Comparison of ENCODE assay signal across 8 cellular contexts in the genomic region with DNA sequence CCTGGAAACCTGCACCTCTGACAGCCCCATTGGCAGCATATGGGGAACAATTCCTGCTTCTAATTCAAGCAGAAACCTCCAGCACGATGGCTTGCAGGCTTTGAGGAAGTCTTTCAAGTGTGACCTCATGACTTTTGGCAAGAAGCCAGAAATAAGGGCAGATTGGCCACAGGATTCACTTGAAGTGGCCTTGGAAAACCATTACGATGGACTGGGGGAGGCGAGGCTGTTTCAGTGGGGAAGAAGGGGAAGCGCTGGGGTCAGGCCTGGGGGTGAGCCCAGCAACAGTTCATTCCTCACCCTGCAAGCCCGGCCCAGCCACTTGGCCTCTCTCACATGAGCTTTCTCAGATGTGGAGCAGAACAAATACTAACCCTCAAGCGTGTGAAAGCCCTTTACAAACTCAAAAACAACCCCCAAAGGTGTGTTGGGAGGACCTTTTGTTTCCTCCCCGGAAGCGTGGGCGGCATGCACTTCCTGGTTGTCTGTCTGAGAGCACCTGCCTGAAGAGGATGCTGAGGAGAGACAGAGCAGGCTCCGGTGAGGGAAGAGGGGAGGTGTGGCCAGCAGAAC. TPM values are rescaled to one million over a fixed set of nuclear protein-coding genes. Genes with fewer than 3 reads are reported as not detected.
DNase-seq lines count a peak whose midpoint lies in the region; ATAC-seq, FAIRE-seq and TF ChIP-seq lines count a peak whose summit lies in the region.

No MANE protein-coding gene starts in this region.

- H3K9me3 Mint-ChIP-seq in CD4-positive, CD25-positive, alpha-beta regulatory T cell = peaks cover 0 to 5% (median 0%) of the 10 kb centered on the region in 7 donors
- no peaks in the 10 kb centered on the region for H3K9me3 Mint-ChIP-seq in natural killer cell treated with Interleukin-12 subunit alpha and Interleukin-12 subunit beta and Interleukin-15 and Interleukin-18, amount 100 ng/mL, for 72 hours

- H3K4me2 ChIP-seq in H1 (ENCODE audit: insufficient read depth in 1 of 2, low read depth in 2 of 2, low read length in 2 of 2) = no peak overlapping the region

- H3K4me1 Mint-ChIP-seq in CD4-positive, CD25-positive, alpha-beta regulatory T cell = peaks cover 8 to 86% (median 54%) of the 10 kb centered on the region in 4 donors
- peaks cover 9 to 10% of the 10 kb centered on the region in 2 donors for H3K4me1 Mint-ChIP-seq in natural killer cell treated with Interleukin-12 subunit alpha and Interleukin-12 subunit beta and Interleukin-15 and Interleukin-18, amount 100 ng/mL, for 72 hours (ENCODE audit: low read depth in 2 of 2)

- H3K27me3 ChIP-seq in CD4-positive, CD25-positive, alpha-beta regulatory T cell (ENCODE audit: control insufficient read depth, insufficient read depth, low read length) = no peaks in the 10 kb centered on the region
- no peaks in the 10 kb centered on the region for H3K27me3 ChIP-seq in H1 (replicated peaks in 1 of 4; ENCODE audit: control insufficient read depth in 3 of 4, extremely low read depth in 1 of 4, insufficient read depth in 3 of 4, low read length in 3 of 4)
- no peaks in the 10 kb centered on the region for H3K27me3 ChIP-seq in testis

- no peak overlapping the region for H4K91ac ChIP-seq in H1 (replicated peaks; ENCODE audit: insufficient read length, low read length)

- 0 out of 2 replicates have a peak overlapping the region, but pooled peaks have one; percentile 27 for H2BK12ac ChIP-seq in H1 (ENCODE audit: low read depth, low read length)

- 78% methylated on average over 10 of the region's 10 CpGs; no CpG with 5 or more reads in 1 of the 2 experiments for WGBS in H1 (ENCODE audit: extremely low coverage in 1 of 2, insufficient coverage in 1 of 2, insufficient read length in 1 of 2, insufficient replicate concordance in 2 of 2, low coverage in 1 of 2, low lambda C conversion rate in 2 of 2, missing lambda C conversion rate in 1 of 2), 2 experiments
- WGBS in testis, 2 donors = 46 to 61% methylated on average over 9 to 10 of the region's 10 CpGs

- H3K27me3 Mint-ChIP-seq in CD4-positive, CD25-positive, alpha-beta regulatory T cell = no peaks in the 10 kb centered on the region
- H3K27me3 Mint-ChIP-seq in natural killer cell treated with Interleukin-12 subunit alpha and Interleukin-12 subunit beta and Interleukin-15 and Interleukin-18, amount 100 ng/mL, for 72 hours = no peaks in the 10 kb centered on the region

- H4K5ac ChIP-seq in H1 (ENCODE audit: insufficient read length, low read depth, low read length) = no peak overlapping the region

- no peaks in the 10 kb centered on the region for H3K23me2 ChIP-seq in H1 (ENCODE audit: low read depth, low read length)

- no peak for TF ChIP-seq EP300 in H1 (IDR thresholded peaks at IDR 0.05; ENCODE audit: borderline replicate concordance in 1 of 2, low read depth in 2 of 2, low read length in 2 of 2)

- peak; percentile 93 to 95 for ATAC-seq in CD4-positive, CD25-positive, alpha-beta regulatory T cell (ENCODE audit: low read depth in 2 of 2)
- ATAC-seq in GM21390 (IDR thresholded peaks at IDR 0.05; ENCODE audit: unreplicated experiment) = peak; percentile 75
- ATAC-seq in natural killer cell treated with Interleukin-12 subunit alpha and Interleukin-12 subunit beta and Interleukin-15 and Interleukin-18, amount 100 ng/mL, for 72 hours = peak in 1 of 2 donors; percentile 44

- peak overlapping the region; percentile 49 to 89 (median 84) for H3K4me3 Mint-ChIP-seq in CD4-positive, CD25-positive, alpha-beta regulatory T cell
- H3K4me3 Mint-ChIP-seq in natural killer cell treated with Interleukin-12 subunit alpha and Interleukin-12 subunit beta and Interleukin-15 and Interleukin-18, amount 100 ng/mL, for 72 hours = peak overlapping the region; percentile 4

- H2BK15ac ChIP-seq in H1 (ENCODE audit: low read length) = no peak overlapping the region

- no peaks in the 10 kb centered on the region for H3K79me2 ChIP-seq in H1 (ENCODE audit: control insufficient read depth in 1 of 2, insufficient read depth in 2 of 2, low read length in 2 of 2)

- no peak overlapping the region for H3K18ac ChIP-seq in H1 (ENCODE audit: extremely low read depth, low read length)

- TF ChIP-seq CTCF in H1 (IDR thresholded peaks at IDR 0.05; ENCODE audit: control extremely low read depth in 1 of 3, insufficient read depth in 1 of 3, low read depth in 1 of 3, low read length in 3 of 3) (no peak), testis (IDR thresholded peaks at IDR 0.05) (no peak)

- H4K8ac ChIP-seq in H1 (ENCODE audit: extremely low read depth, insufficient read depth, low read length) = no peak overlapping the region

- CTCF ChIA-PET in H1 (lab: Charles Lee; ENCODE audit: partially characterized antibody) = interaction anchor here (0.9 to 2.1 kb wide), 4 partner anchors 27 to 65 kb away, joined by 3 to 10 read pairs (median 4); no protein-coding TSS in a partner anchor

- peak overlapping the region; percentile 92 for H3K27ac ChIP-seq in CD4-positive, CD25-positive, alpha-beta regulatory T cell (ENCODE audit: insufficient read depth, low read length, poor library complexity, severe bottlenecking)
- H3K27ac ChIP-seq in H1 (ENCODE audit: low read depth, low read length) (no peak overlapping the region), testis (no peak overlapping the region)

- H3K23ac ChIP-seq in H1 (ENCODE audit: insufficient read length) = no peak overlapping the region

- H4K20me1 ChIP-seq in H1 (replicated peaks in 1 of 2; ENCODE audit: control insufficient read depth in 1 of 2, insufficient read depth in 2 of 2, low read length in 2 of 2) = no peaks in the 10 kb centered on the region

- POLR2A ChIA-PET in H1 (lab: Charles Lee; ENCODE audit: partially characterized antibody) = interaction anchor here (0.6 to 1.0 kb wide), 2 partner anchors 18 to 31 kb away, joined by 3 read pairs; no protein-coding TSS in a partner anchor

- H2AK5ac ChIP-seq in H1 (ENCODE audit: low read depth, low read length) = no peak overlapping the region

- no peaks in the 10 kb centered on the region for H3K9me3 ChIP-seq in CD4-positive, CD25-positive, alpha-beta regulatory T cell (ENCODE audit: control insufficient read depth in 2 of 2, low read length in 2 of 2)
- H3K9me3 ChIP-seq in H1 (ENCODE audit: insufficient read depth in 2 of 2, low read depth in 1 of 2, low read length in 1 of 2) = peaks cover 0 to 3% of the 10 kb centered on the region in 2 experiments; a peak in 1 of 4 replicates
- H3K9me3 ChIP-seq in testis = no peaks in the 10 kb centered on the region

- H3K4me1 ChIP-seq in CD4-positive, CD25-positive, alpha-beta regulatory T cell (ENCODE audit: control insufficient read depth, insufficient read depth, low read length, poor library complexity, severe bottlenecking) = peaks cover 76% of the 10 kb centered on the region
- peaks cover 4 to 7% (median 6%) of the 10 kb centered on the region in 4 experiments; a peak in 6 of 7 replicates for H3K4me1 ChIP-seq in H1 (replicated peaks in 1 of 4; ENCODE audit: control insufficient read depth in 3 of 4, insufficient read depth in 4 of 4, low read length in 3 of 4)
- H3K4me1 ChIP-seq in testis = peaks cover 9% of the 10 kb centered on the region

- no peak overlapping the region for H2BK120ac ChIP-seq in H1 (replicated peaks; ENCODE audit: low read depth, low read length)

- intact Hi-C loops in testis (cut with DNase I; ENCODE audit: low total_unique reads) = no loop called here

- H3K36me3 ChIP-seq in CD4-positive, CD25-positive, alpha-beta regulatory T cell (ENCODE audit: control insufficient read depth, insufficient read depth, low read length) = no peaks in the 10 kb centered on the region
- H3K36me3 ChIP-seq in H1 (ENCODE audit: control insufficient read depth in 2 of 4, insufficient read depth in 4 of 4, low read length in 3 of 4) = no peaks in the 10 kb centered on the region
- H3K36me3 ChIP-seq in testis (ENCODE audit: low read depth, missing control alignments) = no peaks in the 10 kb centered on the region

- no peak overlapping the region for H3K9ac ChIP-seq in H1 (replicated peaks in 1 of 4; ENCODE audit: extremely low read depth in 1 of 4, low read depth in 3 of 4, low read length in 3 of 4)

- no peak overlapping the region for H2AFZ ChIP-seq in H1 (ENCODE audit: low read length)

- no peak overlapping the region for H3K4ac ChIP-seq in H1 (replicated peaks; ENCODE audit: insufficient read length, low read depth, low read length)

- no peak overlapping the region for H2BK5ac ChIP-seq in H1 (ENCODE audit: low read depth, low read length)

- H3K56ac ChIP-seq in H1 (replicated peaks; ENCODE audit: insufficient read length, low read depth, low read length) = no peak overlapping the region

- DNase-seq in CD4-positive, CD25-positive, alpha-beta regulatory T cell = peak; percentile 84 to 96 (median 92)
- peak; percentile 67 for DNase-seq in NCI-H2196 treated with DMSO at 0.1 percent for 48 hours (lab: John Stamatoyannopoulos, UW; ENCODE audit: unreplicated experiment)
- DNase-seq in activated CD4-positive, alpha-beta T cell treated with anti-CD3 and anti-CD28 coated beads, Interleukin-2, amount 50 U/mL, for 24 hours (ENCODE audit: low read depth in 1 of 2, low spot score in 1 of 2) = peak; percentile 59 to 84
- no peak for DNase-seq in H1 (ENCODE audit: low read depth in 1 of 2, low spot score in 2 of 2)
- no peak for DNase-seq in natural killer cell treated with Interleukin-12 subunit alpha and Interleukin-12 subunit beta and Interleukin-15 and Interleukin-18, amount 100 ng/mL, for 72 hours (ENCODE audit: low spot score)
- DNase-seq in testis = peak; percentile 50
- no peak for DNase-seq in OCI-M2 (lab: John Stamatoyannopoulos, UW; ENCODE audit: unreplicated experiment)

- H3K4me3 ChIP-seq in CD4-positive, CD25-positive, alpha-beta regulatory T cell (ENCODE audit: low read depth, low read length) = peak overlapping the region; percentile 58
- H3K4me3 ChIP-seq in H1 (ENCODE audit: extremely low read depth in 1 of 4, insufficient read depth in 2 of 4, low read depth in 3 of 4, low read length in 4 of 4) (no peak overlapping the region), testis (no peak overlapping the region)

- H2BK20ac ChIP-seq in H1 (ENCODE audit: low read length) = peak overlapping the region; percentile 48; the same call in 1 of the 2 replicates

- no peak for TF ChIP-seq RAD21 in H1 (IDR thresholded peaks at IDR 0.05 in 1 of 2, conservative IDR thresholded peaks at IDR 0.05 in 1 of 2; ENCODE audit: low read depth in 2 of 2, low read length in 2 of 2)

- H3K27ac Mint-ChIP-seq in CD4-positive, CD25-positive, alpha-beta regulatory T cell = peak overlapping the region; percentile 98 to 99 (median 99)
- peak overlapping the region; percentile 61 to 89 for H3K27ac Mint-ChIP-seq in natural killer cell treated with Interleukin-12 subunit alpha and Interleukin-12 subunit beta and Interleukin-15 and Interleukin-18, amount 100 ng/mL, for 72 hours

- no peak overlapping the region for H3K14ac ChIP-seq in H1 (ENCODE audit: insufficient read length)

- H3K79me1 ChIP-seq in H1 (ENCODE audit: low read depth, low read length) = no peaks in the 10 kb centered on the region; the same call in 1 of the 2 replicates

- TF ChIP-seq POLR2A in H1 (IDR thresholded peaks at IDR 0.05; ENCODE audit: control extremely low read depth in 1 of 2, low read depth in 2 of 2, low read length in 2 of 2) (no peak), testis (IDR thresholded peaks at IDR 0.05) (no peak)

- peaks cover 4% of the 10 kb centered on the region for H3K36me3 Mint-ChIP-seq in CD4-positive, CD25-positive, alpha-beta regulatory T cell
- no peaks in the 10 kb centered on the region for H3K36me3 Mint-ChIP-seq in natural killer cell treated with Interleukin-12 subunit alpha and Interleukin-12 subunit beta and Interleukin-15 and Interleukin-18, amount 100 ng/mL, for 72 hours

- no peak for FAIRE-seq in H1 (lab: Jason Lieb, UNC)

RNA-seq across cellular contexts. Expression of a gene that starts 26.9 kb away (rescaled TPM):
- total RNA-seq in CD4-positive, CD25-positive, alpha-beta regulatory T cell = 402 TPM
- polyA plus RNA-seq in CD4-positive, CD25-positive, alpha-beta regulatory T cell = 100 to 1,000 TPM; 140 to 190 (median 177) TPM
- 50.8 and 51.3 TPM in 2 replicates for total RNA-seq in H1 (2021; fragmentation: NEBNext Ultra II Directional; extraction: Animal tissue kit (Norgen Biotek cat#: 25700))
- polyA plus RNA-seq in H1 (2011; rRNA removed) = 29.8 and 61.0 TPM in 2 replicates
- polyA plus RNA-seq in H1 (2011; cell fraction: cytosol; rRNA removed) = 21.7 TPM
- 44.6 TPM for polyA plus RNA-seq in H1 (2011; cell fraction: nucleus; rRNA removed)
- 25.4 to 46.5 TPM (median 38.1 TPM) in 4 replicates for polyA plus RNA-seq in H1 (2012, experiment 1 of 2)
- polyA plus RNA-seq in H1 (2012, experiment 2 of 2) = 23.9 TPM
- 23.7 TPM for polyA plus RNA-seq in H1 (2013, experiment 1 of 2)
- 21.4 TPM for polyA plus RNA-seq in H1 (2013, experiment 2 of 2)
- 17.4 and 17.6 TPM in 2 replicates for polyA minus RNA-seq in H1 (2011; rRNA and poly(A)+ RNA removed)
- 13.5 TPM for polyA minus RNA-seq in H1 (2011; cell fraction: cytosol; rRNA and poly(A)+ RNA removed)
- polyA minus RNA-seq in H1 (2011; cell fraction: nucleus; rRNA and poly(A)+ RNA removed) = 20.7 TPM
- total RNA-seq in natural killer cell treated with Interleukin-12 subunit alpha and Interleukin-12 subunit beta and Interleukin-15 and Interleukin-18, amount 100 ng/mL, for 72 hours = 10 to 100 TPM in 1 of 2 donors, 1 to 10 TPM in 1; 8.2 to 16.4 TPM
- total RNA-seq in testis = 100 to 1,000 TPM; 119 to 129 TPM
- polyA plus RNA-seq in testis (ENCODE audit: insufficient read depth, low read depth, low replicate concordance) = 75.7 TPM

RNA-seq across cellular contexts. Expression of a gene that starts 59.5 kb away (rescaled TPM):
- total RNA-seq in CD4-positive, CD25-positive, alpha-beta regulatory T cell = 16.8 TPM
- polyA plus RNA-seq in CD4-positive, CD25-positive, alpha-beta regulatory T cell = 10 to 100 TPM in 3 of 4 donors, 1 to 10 TPM in 1; 7.8 to 14.7 (median 12.3) TPM
- 8.7 and 11.6 TPM in 2 replicates for total RNA-seq in H1 (2021; fragmentation: NEBNext Ultra II Directional; extraction: Animal tissue kit (Norgen Biotek cat#: 25700))
- 9.0 and 11.2 TPM in 2 replicates for polyA plus RNA-seq in H1 (2011; rRNA removed)
- polyA plus RNA-seq in H1 (2011; cell fraction: cytosol; rRNA removed) = 12.5 TPM
- 10.5 TPM for polyA plus RNA-seq in H1 (2011; cell fraction: nucleus; rRNA removed)
- 7.3 to 9.9 TPM (median 9.4 TPM) in 4 replicates for polyA plus RNA-seq in H1 (2012, experiment 1 of 2)
- polyA plus RNA-seq in H1 (2012, experiment 2 of 2) = 7.0 TPM
- polyA plus RNA-seq in H1 (2013, experiment 1 of 2) = 5.9 TPM
- 5.8 TPM for polyA plus RNA-seq in H1 (2013, experiment 2 of 2)
- polyA minus RNA-seq in H1 (2011; rRNA and poly(A)+ RNA removed) = 8.0 and 10.2 TPM in 2 replicates
- polyA minus RNA-seq in H1 (2011; cell fraction: cytosol; rRNA and poly(A)+ RNA removed) = 6.5 TPM
- 5.1 TPM for polyA minus RNA-seq in H1 (2011; cell fraction: nucleus; rRNA and poly(A)+ RNA removed)
- 10 to 100 TPM; 15.7 to 16.4 TPM for total RNA-seq in natural killer cell treated with Interleukin-12 subunit alpha and Interleukin-12 subunit beta and Interleukin-15 and Interleukin-18, amount 100 ng/mL, for 72 hours
- total RNA-seq in testis = 10 to 100 TPM; 18.5 to 19.4 TPM
- polyA plus RNA-seq in testis (ENCODE audit: insufficient read depth, low read depth, low replicate concordance) = 25.1 TPM

Comparison
In these comparisons a context has a peak if more than half of its experiments do, and no peak if none do; other contexts are left out.
1. DNase-seq: peak in CD4-positive, CD25-positive, alpha-beta regulatory T cell (3 of 3), NCI-H2196 treated with DMSO at 0.1 percent for 48 hours (single experiment), activated CD4-positive, alpha-beta T cell treated with anti-CD3 and anti-CD28 coated beads, Interleukin-2, amount 50 U/mL, for 24 hours (2 of 2) and testis (single experiment); none in H1 (0 of 2), natural killer cell treated with Interleukin-12 subunit alpha and Interleukin-12 subunit beta and Interleukin-15 and Interleukin-18, amount 100 ng/mL, for 72 hours (single experiment) and OCI-M2 (single experiment).